Comparison of ENCODE assay signal across 20 cellular contexts in genomic region chr5:108810717-108811116, GRCh38.
DNase-seq lines count a peak whose midpoint lies in the region; ATAC-seq and TF ChIP-seq lines count a peak whose summit lies in the region.
"Had no signal": no experiment of that assay in that cellular context is flagged by ENCODE, and none has a peak within 500 bp of the region (broad histone marks: within the 10 kb centered on the region; RNA-seq: fewer than 3 reads in every experiment).

No MANE protein-coding gene starts in this region.

- H3K18ac ChIP-seq in neuronal stem cell (ENCODE audit: low read length) = peak overlapping the region; percentile 13

- no peak overlapping the region for H2AK5ac ChIP-seq in neuronal stem cell (ENCODE audit: low read depth, low read length)

- H3K79me2 ChIP-seq in mammary epithelial cell (ENCODE audit: insufficient read depth, low read length) = peaks cover 90% of the 10 kb centered on the region

- H3K79me1 ChIP-seq in neuronal stem cell (ENCODE audit: low read depth, low read length) = no peaks in the 10 kb centered on the region

- H4K8ac ChIP-seq in neuronal stem cell (ENCODE audit: low read depth, low read length) = no peak overlapping the region

- no peak overlapping the region for H3K23ac ChIP-seq in neuronal stem cell (ENCODE audit: low read depth, low read length, poor library complexity)

- CTCF ChIA-PET in mammary epithelial cell (lab: Charles Lee; ENCODE audit: low non-redundant PET) = interaction anchor here (0.6 kb wide), 1 partner anchor 57 kb away, joined by 16 read pairs; no protein-coding TSS in a partner anchor

- ATAC-seq in esophagus mucosa (peak; percentile 100), GM21381 (IDR thresholded peaks at IDR 0.05; ENCODE audit: unreplicated experiment) (no peak)
- ATAC-seq: GM12878 had no signal

- H3K27ac ChIP-seq in mammary epithelial cell (ENCODE audit: insufficient read depth, low read depth, low read length) (no peak overlapping the region), breast epithelium (no peak overlapping the region), neuronal stem cell (replicated peaks; ENCODE audit: low read length) (no peak overlapping the region)
- H3K27ac ChIP-seq: 22Rv1, BLaER1 had no signal

- no peak overlapping the region for H2BK12ac ChIP-seq in neuronal stem cell (ENCODE audit: low read length)

- no peak overlapping the region for H3K4ac ChIP-seq in neuronal stem cell (ENCODE audit: low read length)

- no peak overlapping the region for H3K4me2 ChIP-seq in mammary epithelial cell (ENCODE audit: insufficient read depth, low read depth, low read length)
- H3K4me2 ChIP-seq in neuronal stem cell (ENCODE audit: insufficient read depth, low read length, poor library complexity, severe bottlenecking) = no peak overlapping the region
- H3K4me2 ChIP-seq: BLaER1 had no signal

- H3K14ac ChIP-seq in neuronal stem cell (ENCODE audit: low read length) = peak overlapping the region; percentile 17

- no peak overlapping the region for H2BK15ac ChIP-seq in neuronal stem cell (ENCODE audit: low read length)

- H2AFZ ChIP-seq in mammary epithelial cell (ENCODE audit: low read depth, low read length) = no peak overlapping the region
- no peak overlapping the region for H2AFZ ChIP-seq in neuronal stem cell (ENCODE audit: low read length)

- no peaks in the 10 kb centered on the region for H4K20me1 ChIP-seq in mammary epithelial cell (ENCODE audit: insufficient read depth, low read length)
- H4K20me1 ChIP-seq: BLaER1 had no signal

- BruUV-seq in mammary epithelial cell (replicated peaks; lab: Mats Ljungman, UMichigan) = no TSS peak

- H3K9me3 ChIP-seq in mammary epithelial cell (replicated peaks; ENCODE audit: insufficient read depth, low read length) (peaks cover 8% of the 10 kb centered on the region), breast epithelium (peaks cover 2 to 9% of the 10 kb centered on the region in 2 donors), neuronal stem cell (replicated peaks in 1 of 2; ENCODE audit: control insufficient read depth in 2 of 2, insufficient read depth in 1 of 2, low read depth in 1 of 2, low read length in 2 of 2) (peaks cover 6 to 36% of the 10 kb centered on the region in 2 donors)

- intact Hi-C loops in mammary epithelial cell (cut with micrococcal nuclease) = no loop called here
- intact Hi-C loops in breast epithelium (cut with DNase I; ENCODE audit: low total_unique reads) = no loop called here

- no peak overlapping the region for H4K91ac ChIP-seq in neuronal stem cell (ENCODE audit: low read depth, low read length, poor library complexity)

- H3K27me3 ChIP-seq in mammary epithelial cell (ENCODE audit: insufficient read depth, low read length) = no peaks in the 10 kb centered on the region
- H3K27me3 ChIP-seq in breast epithelium = no peaks in the 10 kb centered on the region
- no peaks in the 10 kb centered on the region for H3K27me3 ChIP-seq in neuronal stem cell (ENCODE audit: control insufficient read depth in 3 of 3, insufficient read depth in 3 of 3, low read depth in 1 of 3, low read length in 3 of 3)
- H3K27me3 ChIP-seq: BLaER1 had no signal

- H3K4me3 ChIP-seq in mammary epithelial cell (replicated peaks in 1 of 3; ENCODE audit: insufficient read depth in 1 of 3, low read depth in 2 of 3, low read length in 3 of 3) (no peak overlapping the region), breast epithelium (no peak overlapping the region), neuronal stem cell (ENCODE audit: low read length in 2 of 2) (peak overlapping the region in 1 of 2 donors; percentile 44)
- H3K4me3 ChIP-seq: BLaER1, GM12878 had no signal

- H3K4me1 ChIP-seq in mammary epithelial cell (ENCODE audit: insufficient read depth, low read length) (peaks cover 4% of the 10 kb centered on the region), breast epithelium (no peaks in the 10 kb centered on the region), neuronal stem cell (ENCODE audit: control insufficient read depth in 2 of 2, insufficient read depth in 1 of 2, low read depth in 1 of 2, low read length in 2 of 2) (no peaks in the 10 kb centered on the region)
- H3K4me1 ChIP-seq: BLaER1 had no signal

- in situ Hi-C loops in mammary epithelial cell (cut with MboI; ENCODE audit: low sequenced_read_pairs in 2 of 2) = no loop called here

- H2BK5ac ChIP-seq in neuronal stem cell (ENCODE audit: low read length) = no peak overlapping the region

- no peak for TF ChIP-seq POLR2A in breast epithelium (IDR thresholded peaks at IDR 0.05)

- H3K36me3 ChIP-seq in mammary epithelial cell (ENCODE audit: insufficient read depth, low read length) (no peaks in the 10 kb centered on the region), breast epithelium (no peaks in the 10 kb centered on the region), neuronal stem cell (replicated peaks in 1 of 2; ENCODE audit: control insufficient read depth in 2 of 2, insufficient read depth in 2 of 2, low read length in 2 of 2) (no peaks in the 10 kb centered on the region)

- WGBS in mammary epithelial cell (ENCODE audit: low coverage, missing lambda C conversion rate) = 94% methylated on average over 3 of the region's 3 CpGs
- no CpG with 5 or more reads among the region's 3 CpGs for WGBS in neuronal stem cell (ENCODE audit: extremely low coverage in 2 of 2, insufficient read length in 2 of 2, insufficient replicate concordance in 1 of 2), 2 donors

- DNase-seq in mammary epithelial cell (peak; percentile 20), breast epithelium (ENCODE audit: low spot score in 2 of 2) (no peak), neuronal stem cell (ENCODE audit: low spot score) (no peak), NCI-H1105 treated with DMSO at 0.1 percent for 48 hours (lab: John Stamatoyannopoulos, UW) (no peak), NOMO-1 treated with DMSO at 0.1 percent for 48 hours (lab: John Stamatoyannopoulos, UW; ENCODE audit: unreplicated experiment) (no peak)
- no peak for DNase-seq in effector CD4-positive, alpha-beta T cell
- DNase-seq: CD4-positive, alpha-beta T cell; CD8-positive, alpha-beta memory T cell; DMS 273 treated with DMSO at 0.1 percent for 48 hours; DMS79; EL; GDM1; GOT3; H7; HCEC 1CT had no signal

- TF ChIP-seq CTCF in mammary epithelial cell (conservative IDR thresholded peaks at IDR 0.05 in 1 of 2, IDR thresholded peaks at IDR 0.05 in 1 of 2; ENCODE audit: extremely low read depth in 1 of 2, insufficient read depth in 1 of 2, low read depth in 1 of 2, low read length in 2 of 2) (no peak), breast epithelium (IDR thresholded peaks at IDR 0.05) (no peak)

- H3K9ac ChIP-seq in mammary epithelial cell (ENCODE audit: insufficient read depth, low read length) (no peak overlapping the region), neuronal stem cell (ENCODE audit: low read depth, low read length, poor library complexity) (no peak overlapping the region)
- H3K9ac ChIP-seq: BLaER1 had no signal

- no peak overlapping the region for H2BK120ac ChIP-seq in neuronal stem cell (ENCODE audit: low read depth, low read length)

- dilution Hi-C loops in mammary epithelial cell (cut with HindIII; ENCODE audit: low sequenced_read_pairs) = no loop called here
